In genomic region chr7:6636741-6637543, GRCh38 we compare ENCODE assay signal across 8 cellular contexts. TPM values are rescaled to one million over a fixed set of nuclear protein-coding genes. Genes with fewer than 3 reads are reported as not detected.
A peak's percentile ranks its signal among the peaks of the same experiment; 100 is the strongest.
DNase-seq lines count a peak whose midpoint lies in the region; ATAC-seq and TF ChIP-seq lines count a peak whose summit lies in the region.

Gene ZNF316, plus strand, starts transcription at chr7:6637318. Its CDS starts 5,092 bp downstream, at chr7:6642410.

- peak within 1 kb of the TSS; percentile 95 for H3K4me2 ChIP-seq in parathyroid adenoma (ENCODE audit: low read length)

- peak within 1 kb of the TSS; percentile 82 for H3K27ac Mint-ChIP-seq in activated naive CD4-positive, alpha-beta T cell treated with anti-CD3 and anti-CD28 coated beads, Interleukin-2, amount 50 U/mL, for 24 hours
- H3K27ac Mint-ChIP-seq in type B pancreatic cell = peak within 1 kb of the TSS; percentile 55

- no peak for TF ChIP-seq CTCF in parathyroid adenoma (IDR thresholded peaks at IDR 0.05)
- TF ChIP-seq CTCF in type B pancreatic cell (conservative IDR thresholded peaks at IDR 0.05) = no peak

- H3K79me2 ChIP-seq in parathyroid adenoma = peaks cover 2% of the 10 kb centered on the region

- H3K4me1 Mint-ChIP-seq in activated naive CD4-positive, alpha-beta T cell treated with anti-CD3 and anti-CD28 coated beads, Interleukin-2, amount 50 U/mL, for 24 hours = peaks cover 25% of the 10 kb centered on the region
- H3K4me1 Mint-ChIP-seq in type B pancreatic cell (ENCODE audit: unreplicated experiment) = peaks cover 17% of the 10 kb centered on the region

- H3K27me3 ChIP-seq in SJSA1 (replicated peaks) (no peaks in the 10 kb centered on the region), parathyroid adenoma (ENCODE audit: control insufficient read depth, insufficient read depth, low read length) (no peaks in the 10 kb centered on the region)

- peaks cover 6% of the 10 kb centered on the region for H3K36me3 Mint-ChIP-seq in activated naive CD4-positive, alpha-beta T cell treated with anti-CD3 and anti-CD28 coated beads, Interleukin-2, amount 50 U/mL, for 24 hours
- H3K36me3 Mint-ChIP-seq in type B pancreatic cell = peaks cover 14% of the 10 kb centered on the region

- no peaks in the 10 kb centered on the region for H3K9me3 Mint-ChIP-seq in activated naive CD4-positive, alpha-beta T cell treated with anti-CD3 and anti-CD28 coated beads, Interleukin-2, amount 50 U/mL, for 24 hours
- H3K9me3 Mint-ChIP-seq in type B pancreatic cell = no peaks in the 10 kb centered on the region

- H3K4me3 Mint-ChIP-seq in activated naive CD4-positive, alpha-beta T cell treated with anti-CD3 and anti-CD28 coated beads, Interleukin-2, amount 50 U/mL, for 24 hours = peak within 1 kb of the TSS; percentile 88
- peak within 1 kb of the TSS; percentile 90 for H3K4me3 Mint-ChIP-seq in type B pancreatic cell

- DNase-seq in AG20443 (ENCODE audit: low spot score) (peak; percentile 97), SJSA1 (ENCODE audit: low read depth in 1 of 2, low spot score in 2 of 2) (no peak), Right ventricle myocardium superior (peak; percentile 81), type B pancreatic cell (ENCODE audit: extremely low spot score, unreplicated experiment) (no peak)

- ATAC-seq in GM18907 (IDR thresholded peaks at IDR 0.05; ENCODE audit: unreplicated experiment) (peak; percentile 63), HG03135 (IDR thresholded peaks at IDR 0.05; ENCODE audit: unreplicated experiment) (peak; percentile 58), Right ventricle myocardium superior (ENCODE audit: poor library complexity) (peak; percentile 94)

- peak within 1 kb of the TSS; percentile 90 for H3K4me3 ChIP-seq in SJSA1
- peak within 1 kb of the TSS; percentile 90 for H3K4me3 ChIP-seq in parathyroid adenoma (ENCODE audit: low read depth, low read length)

- H3K36me3 ChIP-seq in SJSA1 = peaks cover 33% of the 10 kb centered on the region
- no peaks in the 10 kb centered on the region for H3K36me3 ChIP-seq in parathyroid adenoma (ENCODE audit: control insufficient read depth, insufficient read depth, low read length)

- H3K27ac ChIP-seq in SJSA1 = peak within 1 kb of the TSS; percentile 61; the same call in 1 of the 2 replicates
- H3K27ac ChIP-seq in parathyroid adenoma = peak within 1 kb of the TSS; percentile 56

- H3K4me1 ChIP-seq in SJSA1 (replicated peaks) = peaks cover 20% of the 10 kb centered on the region
- peaks cover 8% of the 10 kb centered on the region for H3K4me1 ChIP-seq in parathyroid adenoma

- H3K9ac ChIP-seq in parathyroid adenoma = peak within 1 kb of the TSS; percentile 92

- intact Hi-C loops in Right ventricle myocardium superior (cut with DNase I) = no loop called here

- no peaks in the 10 kb centered on the region for H3K27me3 Mint-ChIP-seq in activated naive CD4-positive, alpha-beta T cell treated with anti-CD3 and anti-CD28 coated beads, Interleukin-2, amount 50 U/mL, for 24 hours
- H3K27me3 Mint-ChIP-seq in type B pancreatic cell = no peaks in the 10 kb centered on the region

- H3K9me3 ChIP-seq in SJSA1 (replicated peaks) = 0 out of 2 replicates have a peak, but pooled peaks cover 2% of the 10 kb centered on the region
- no peaks in the 10 kb centered on the region for H3K9me3 ChIP-seq in parathyroid adenoma (ENCODE audit: control insufficient read depth, low read length)

- peak within 1 kb of the TSS; percentile 98 for H2AFZ ChIP-seq in parathyroid adenoma

RNA-seq across cellular contexts. Expression of gene ZNF316, which starts in this region (rescaled TPM):
- total RNA-seq in SJSA1 (2014; rRNA removed; shearing (Covaris generic)) = 11.6 and 13.8 TPM in 2 replicates
- total RNA-seq in Right ventricle myocardium superior (16.2 TPM), type B pancreatic cell (ENCODE audit: low replicate concordance) (37.1 and 46.8 TPM in 2 replicates)

Comparison
In these comparisons a context has a peak if more than half of its experiments do, and no peak if none do; other contexts are left out.
1. DNase-seq: peak in AG20443 (single experiment) and Right ventricle myocardium superior (single experiment); none in SJSA1 (0 of 2) and type B pancreatic cell (single experiment).
2. Peak in every context shown above with its lines, with median percentiles within 50 percentile points of each other: ATAC-seq.